In genomic region chr3:49108346-49108745, GRCh38 we compare ENCODE assay signal across 1 cellular context.
TF ChIP-seq lines count a peak whose summit lies in the region.

No MANE protein-coding gene starts in this region.

TF ChIP-seq in HepG2, 621 proteins besides CTCF, POLR2A, EP300 and RAD21:
- TF ChIP-seq ZMYM2 (CRISPR knock-in tag; IDR thresholded peaks at IDR 0.05) = no peak
- no peak for TF ChIP-seq ATF2 (CRISPR knock-in tag; IDR thresholded peaks at IDR 0.05)
- TF ChIP-seq KDM4B (CRISPR knock-in tag; IDR thresholded peaks at IDR 0.05) = no peak
- peak; percentile 55 for TF ChIP-seq AGO2 (optimal IDR thresholded peaks at IDR 0.05; ENCODE audit: low read depth, low read length)
TF ChIP-seq in HepG2: peak in this region for 1.
